ENCODE assay signal across 18 cellular contexts in genomic region chr9:84822589-84823233, GRCh38.
DNase-seq lines count a peak whose midpoint lies in the region; ATAC-seq, FAIRE-seq and TF ChIP-seq lines count a peak whose summit lies in the region.
"Had no signal": no experiment of that assay in that cellular context is flagged by ENCODE, and none has a peak within 500 bp of the region (broad histone marks: within the 10 kb centered on the region; RNA-seq: fewer than 3 reads in every experiment).

No MANE protein-coding gene starts in this region.

- H3K27ac ChIP-seq in esophagus muscularis mucosa (replicated peaks in 1 of 4) (no peak overlapping the region), SJCRH30 (no peak overlapping the region)
- H3K27ac ChIP-seq: VCaP had no signal

- TF ChIP-seq EP300 in esophagus muscularis mucosa (IDR thresholded peaks at IDR 0.05): no peak

- no peak overlapping the region for H3K4me3 ChIP-seq in esophagus muscularis mucosa
- no peak overlapping the region for H3K4me3 ChIP-seq in SJCRH30

- H3K27ac Mint-ChIP-seq in naive thymus-derived CD8-positive, alpha-beta T cell: no peak overlapping the region
- H3K27ac Mint-ChIP-seq: activated CD4-positive, alpha-beta memory T cell treated with anti-CD3 and anti-CD28 coated beads, Interleukin-2, amount 10 ng/mL, durations not matched to agents 7 days and 5 days; activated T-helper 17 cell treated with anti-CD3 and anti-CD28 coated beads, Interleukin-2, amount 50 U/mL, for 72 hours; natural killer cell had no signal

- no peaks in the 10 kb centered on the region for H3K27me3 ChIP-seq in esophagus muscularis mucosa
- H3K27me3 ChIP-seq in SJCRH30: peaks cover 3% of the 10 kb centered on the region; the same call in 1 of the 2 replicates

- H3K9me3 Mint-ChIP-seq in naive thymus-derived CD8-positive, alpha-beta T cell: peaks cover 0 to 2% (median 0%) of the 10 kb centered on the region in 9 donors
- H3K9me3 Mint-ChIP-seq: activated CD4-positive, alpha-beta memory T cell treated with anti-CD3 and anti-CD28 coated beads, Interleukin-2, amount 10 ng/mL, durations not matched to agents 7 days and 5 days; activated T-helper 17 cell treated with anti-CD3 and anti-CD28 coated beads, Interleukin-2, amount 50 U/mL, for 72 hours; natural killer cell had no signal

- no peak for TF ChIP-seq POLR2A in esophagus muscularis mucosa (IDR thresholded peaks at IDR 0.05; ENCODE audit: low read depth)

- no peak for TF ChIP-seq CTCF in esophagus muscularis mucosa (IDR thresholded peaks at IDR 0.05)

- H3K4me1 ChIP-seq in esophagus muscularis mucosa: peaks cover 0 to 31% (median 17%) of the 10 kb centered on the region in 4 donors
- no peaks in the 10 kb centered on the region for H3K4me1 ChIP-seq in SJCRH30

- H3K27me3 Mint-ChIP-seq in naive thymus-derived CD8-positive, alpha-beta T cell: peaks cover 0 to 21% (median 6%) of the 10 kb centered on the region in 5 donors

- POLR2A ChIA-PET in naive thymus-derived CD8-positive, alpha-beta T cell (lab: Charles Lee): interaction anchor here (0.5 kb wide), 1 partner anchor 13 kb away, joined by 7 read pairs; no protein-coding TSS in a partner anchor

- H3K4me3 Mint-ChIP-seq in naive thymus-derived CD8-positive, alpha-beta T cell: no peak overlapping the region
- H3K4me3 Mint-ChIP-seq: activated CD4-positive, alpha-beta memory T cell treated with anti-CD3 and anti-CD28 coated beads, Interleukin-2, amount 10 ng/mL, durations not matched to agents 7 days and 5 days; activated T-helper 17 cell treated with anti-CD3 and anti-CD28 coated beads, Interleukin-2, amount 50 U/mL, for 72 hours; natural killer cell had no signal

- intact Hi-C loops in esophagus muscularis mucosa (cut with DNase I): no loop called here

- H3K36me3 ChIP-seq in esophagus muscularis mucosa (no peaks in the 10 kb centered on the region), SJCRH30 (no peaks in the 10 kb centered on the region)

- peak; percentile 77 for FAIRE-seq in GM18507 (lab: Jason Lieb, UNC)
- FAIRE-seq: H54 had no signal

- no peaks in the 10 kb centered on the region for H3K4me1 Mint-ChIP-seq in naive thymus-derived CD8-positive, alpha-beta T cell
- H3K4me1 Mint-ChIP-seq: activated CD4-positive, alpha-beta memory T cell treated with anti-CD3 and anti-CD28 coated beads, Interleukin-2, amount 10 ng/mL, durations not matched to agents 7 days and 5 days; activated T-helper 17 cell treated with anti-CD3 and anti-CD28 coated beads, Interleukin-2, amount 50 U/mL, for 72 hours; natural killer cell had no signal

- DNase-seq in GM18507 (ENCODE audit: extremely low spot score, insufficient read length, low read depth) (peak; percentile 15), esophagus muscularis mucosa (ENCODE audit: extremely low spot score) (peak; percentile 78), SJCRH30 (no peak), NCI-H1105 treated with DMSO at 0.1 percent for 48 hours (lab: John Stamatoyannopoulos, UW) (no peak)
- no peak for DNase-seq in stimulated activated naive CD4-positive, alpha-beta T cell treated with Interleukin-2 at 50 U/mL for 16 hours (lab: John Stamatoyannopoulos, UW)
- no peak for DNase-seq in naive thymus-derived CD8-positive, alpha-beta T cell
- DNase-seq: activated CD4-positive, alpha-beta memory T cell treated with anti-CD3 and anti-CD28 coated beads, Interleukin-2, amount 10 ng/mL, durations not matched to agents 7 days and 5 days; amniotic stem cell; foreskin melanocyte; Karpas-422; natural killer cell; NCI-H1694; NCI-H524 treated with DMSO at 0.1 percent for 48 hours had no signal

- no peaks in the 10 kb centered on the region for H3K36me3 Mint-ChIP-seq in naive thymus-derived CD8-positive, alpha-beta T cell
- H3K36me3 Mint-ChIP-seq: natural killer cell had no signal

- 81% methylated on average over 7 of the region's 7 CpGs for WGBS in esophagus muscularis mucosa

- H3K9me3 ChIP-seq in esophagus muscularis mucosa (no peaks in the 10 kb centered on the region), SJCRH30 (replicated peaks) (no peaks in the 10 kb centered on the region)

- ATAC-seq in GM19468 (IDR thresholded peaks at IDR 0.05; ENCODE audit: extremely low read depth, unreplicated experiment) (peak; percentile 83), HG03280 (IDR thresholded peaks at IDR 0.05; ENCODE audit: unreplicated experiment) (peak; percentile 49)
- no peak for ATAC-seq in naive thymus-derived CD8-positive, alpha-beta T cell
- ATAC-seq: activated T-helper 17 cell treated with anti-CD3 and anti-CD28 coated beads, Interleukin-2, amount 50 U/mL, for 72 hours; natural killer cell had no signal

Comparison
In these comparisons a context has a peak if more than half of its experiments do, and no peak if none do; other contexts are left out.
1. DNase-seq: peak in GM18507 (single experiment) and esophagus muscularis mucosa (single experiment); none in SJCRH30 (0 of 2), NCI-H1105 treated with DMSO at 0.1 percent for 48 hours (single experiment), stimulated activated naive CD4-positive, alpha-beta T cell treated with Interleukin-2 at 50 U/mL for 16 hours (single experiment) and naive thymus-derived CD8-positive, alpha-beta T cell (0 of 10).
2. ATAC-seq: peak in GM19468 (single experiment) and HG03280 (single experiment); none in naive thymus-derived CD8-positive, alpha-beta T cell (0 of 2).